Comparison of ENCODE assay signal across 40 cellular contexts in the genomic region with DNA sequence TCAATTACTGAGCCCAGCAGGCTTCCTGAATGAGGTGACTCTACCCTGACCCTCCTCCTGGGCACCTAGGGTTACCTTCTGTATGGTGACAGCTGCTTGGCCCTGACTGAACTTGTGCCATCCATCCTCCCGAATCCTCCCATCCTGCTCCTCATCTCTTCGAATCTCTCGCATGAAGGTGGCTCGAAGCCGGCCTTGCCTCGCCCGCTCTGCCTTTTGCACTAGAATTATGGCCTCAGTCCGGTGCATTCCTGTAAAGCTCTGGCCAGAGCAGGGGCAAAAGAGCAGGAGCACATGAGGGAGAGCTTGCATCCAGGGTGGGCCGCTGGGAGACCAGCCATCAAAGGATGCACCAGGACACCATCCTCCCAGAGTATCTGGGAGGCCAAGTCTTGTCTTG. TPM values are rescaled to one million over a fixed set of nuclear protein-coding genes. Genes with fewer than 3 reads are reported as not detected.
"Had no signal": no experiment of that assay in that cellular context is flagged by ENCODE, and none has a peak within 500 bp of the region (broad histone marks: within the 10 kb centered on the region; RNA-seq: fewer than 3 reads in every experiment).

No MANE protein-coding gene starts in this region.

- H3K9me3 Mint-ChIP-seq: activated CD4-positive, alpha-beta memory T cell treated with anti-CD3 and anti-CD28 coated beads, Interleukin-2, amount 10 ng/mL, durations not matched to agents 7 days and 5 days; activated CD4-positive, alpha-beta T cell treated with anti-CD3 and anti-CD28 coated beads, Interleukin-2, amount 10 ng/mL, durations not matched to agents 7 days and 5 days; activated naive CD4-positive, alpha-beta T cell treated with anti-CD3 and anti-CD28 coated beads, Interleukin-2, amount 10 ng/mL, durations not matched to agents 7 days and 5 days; activated naive CD4-positive, alpha-beta T cell treated with anti-CD3 and anti-CD28 coated beads, Interleukin-2, amount 50 U/mL, for 24 hours; activated naive CD8-positive, alpha-beta T cell treated with anti-CD3 and anti-CD28 coated beads, Interleukin-2, amount 10 ng/mL, durations not matched to agents 7 days and 5 days; activated naive CD8-positive, alpha-beta T cell treated with anti-CD3 and anti-CD28 coated beads, Interleukin-2, amount 50 U/mL, for 24 hours; activated T-cell treated with anti-CD3 and anti-CD28 coated beads, Interleukin-2, amount 50 U/mL, for 24 hours; activated T-helper 2 cell treated with anti-CD3 and anti-CD28 coated beads, Interferon-gamma antibody, Interleukin-2, Interleukin-4, amounts not matched to agents 10 μg/mL and 5 μg/mL and 100 μg/mL, durations not matched to agents 14 hours and 24 hours and 36 hours; brain; T-helper 1 cell treated with Interleukin-12 subunit alpha and Interleukin-12 subunit beta and Interleukin-4 antibody, amounts not matched to agents 30 μg/mL and 1 μg/mL, for 36 hours; T-helper 2 cell treated with Interferon-gamma antibody and Interleukin-4, amounts not matched to agents 5 μg/mL and 100 μg/mL, for 36 hours; WTC11 had no signal

- H3K27ac ChIP-seq: ascending aorta, cardiac muscle cell, WERI-Rb-1 had no signal

- H3K27me3 ChIP-seq: ascending aorta, cardiac muscle cell had no signal

- H3K4me3 ChIP-seq: ascending aorta, cardiac muscle cell had no signal

- H3K36me3 ChIP-seq: ascending aorta, cardiac muscle cell, WERI-Rb-1 had no signal

- H3K27ac Mint-ChIP-seq: activated CD4-positive, alpha-beta memory T cell treated with anti-CD3 and anti-CD28 coated beads, Interleukin-2, amount 10 ng/mL, durations not matched to agents 7 days and 5 days; activated CD4-positive, alpha-beta T cell treated with anti-CD3 and anti-CD28 coated beads for 36 hours; activated CD4-positive, alpha-beta T cell treated with anti-CD3 and anti-CD28 coated beads, Interleukin-2, amount 10 ng/mL, durations not matched to agents 7 days and 5 days; activated CD8-positive, alpha-beta memory T cell treated with anti-CD3 and anti-CD28 coated beads, Interleukin-2, amount 10 ng/mL, durations not matched to agents 7 days and 5 days; activated CD8-positive, alpha-beta T cell treated with anti-CD3 and anti-CD28 coated beads, Interleukin-2, amount 10 ng/mL, durations not matched to agents 7 days and 5 days; activated naive CD4-positive, alpha-beta T cell treated with anti-CD3 and anti-CD28 coated beads, Interleukin-2, amount 10 ng/mL, durations not matched to agents 7 days and 5 days; activated naive CD4-positive, alpha-beta T cell treated with anti-CD3 and anti-CD28 coated beads, Interleukin-2, amount 50 U/mL, for 24 hours; activated naive CD8-positive, alpha-beta T cell; activated naive CD8-positive, alpha-beta T cell treated with anti-CD3 and anti-CD28 coated beads, Interleukin-2, amount 10 ng/mL, durations not matched to agents 7 days and 5 days; activated naive CD8-positive, alpha-beta T cell treated with anti-CD3 and anti-CD28 coated beads, Interleukin-2, amount 50 U/mL, for 24 hours; activated T-cell treated with anti-CD3 and anti-CD28 coated beads, Interleukin-2, amount 50 U/mL, for 24 hours; activated T-helper 2 cell treated with anti-CD3 and anti-CD28 coated beads, Interferon-gamma antibody, Interleukin-2, Interleukin-4, amounts not matched to agents 10 μg/mL and 5 μg/mL and 100 μg/mL, durations not matched to agents 14 hours and 24 hours and 36 hours; brain; T-helper 1 cell treated with Interleukin-12 subunit alpha and Interleukin-12 subunit beta and Interleukin-4 antibody, amounts not matched to agents 30 μg/mL and 1 μg/mL, for 36 hours; T-helper 2 cell treated with Interferon-gamma antibody and Interleukin-4, amounts not matched to agents 5 μg/mL and 100 μg/mL, for 36 hours; WTC11 had no signal

- FAIRE-seq: bronchial epithelial cell, TTC549 had no signal

- ATAC-seq: activated CD4-positive, alpha-beta T cell treated with anti-CD3 and anti-CD28 coated beads for 36 hours; activated CD4-positive, CD25-positive, alpha-beta regulatory T cell treated with anti-CD3 and anti-CD28 coated beads, Interleukin-2, amount 50 U/mL, for 24 hours; activated CD8-positive, alpha-beta memory T cell treated with anti-CD3 and anti-CD28 coated beads, Interleukin-2, amount 10 ng/mL, durations not matched to agents 7 days and 5 days; activated CD8-positive, alpha-beta T cell treated with anti-CD3 and anti-CD28 coated beads, Interleukin-2, amount 10 ng/mL, durations not matched to agents 7 days and 5 days; activated naive CD8-positive, alpha-beta T cell treated with anti-CD3 and anti-CD28 coated beads, Interleukin-2, amount 50 U/mL, for 24 hours; WTC11 had no signal

- H3K4me3 Mint-ChIP-seq: activated CD4-positive, alpha-beta memory T cell treated with anti-CD3 and anti-CD28 coated beads, Interleukin-2, amount 10 ng/mL, durations not matched to agents 7 days and 5 days; activated CD4-positive, alpha-beta T cell treated with anti-CD3 and anti-CD28 coated beads for 36 hours; activated CD4-positive, alpha-beta T cell treated with anti-CD3 and anti-CD28 coated beads, Interleukin-2, amount 10 ng/mL, durations not matched to agents 7 days and 5 days; activated CD8-positive, alpha-beta memory T cell treated with anti-CD3 and anti-CD28 coated beads, Interleukin-2, amount 10 ng/mL, durations not matched to agents 7 days and 5 days; activated CD8-positive, alpha-beta T cell treated with anti-CD3 and anti-CD28 coated beads, Interleukin-2, amount 10 ng/mL, durations not matched to agents 7 days and 5 days; activated naive CD4-positive, alpha-beta T cell treated with anti-CD3 and anti-CD28 coated beads, Interleukin-2, amount 10 ng/mL, durations not matched to agents 7 days and 5 days; activated naive CD4-positive, alpha-beta T cell treated with anti-CD3 and anti-CD28 coated beads, Interleukin-2, amount 50 U/mL, for 24 hours; activated naive CD8-positive, alpha-beta T cell; activated naive CD8-positive, alpha-beta T cell treated with anti-CD3 and anti-CD28 coated beads, Interleukin-2, amount 10 ng/mL, durations not matched to agents 7 days and 5 days; activated naive CD8-positive, alpha-beta T cell treated with anti-CD3 and anti-CD28 coated beads, Interleukin-2, amount 50 U/mL, for 24 hours; activated T-cell treated with anti-CD3 and anti-CD28 coated beads, Interleukin-2, amount 50 U/mL, for 24 hours; brain; T-helper 1 cell treated with Interleukin-12 subunit alpha and Interleukin-12 subunit beta and Interleukin-4 antibody, amounts not matched to agents 30 μg/mL and 1 μg/mL, for 36 hours; T-helper 2 cell treated with Interferon-gamma antibody and Interleukin-4, amounts not matched to agents 5 μg/mL and 100 μg/mL, for 36 hours; WTC11 had no signal

- H3K9me3 ChIP-seq: ascending aorta had no signal

- H3K27me3 Mint-ChIP-seq: activated naive CD4-positive, alpha-beta T cell treated with anti-CD3 and anti-CD28 coated beads, Interleukin-2, amount 50 U/mL, for 24 hours; activated naive CD8-positive, alpha-beta T cell had no signal

- DNase-seq: activated CD4-positive, alpha-beta memory T cell treated with anti-CD3 and anti-CD28 coated beads, Interleukin-2, amount 10 ng/mL, durations not matched to agents 7 days and 5 days; activated CD4-positive, alpha-beta T cell treated with anti-CD3 and anti-CD28 coated beads for 1 hour; activated CD4-positive, alpha-beta T cell treated with anti-CD3 and anti-CD28 coated beads for 36 hours; activated CD4-positive, alpha-beta T cell treated with anti-CD3 and anti-CD28 coated beads for 48 hours; activated CD4-positive, alpha-beta T cell treated with anti-CD3 and anti-CD28 coated beads, Interleukin-2, amount 10 ng/mL, durations not matched to agents 7 days and 5 days; activated CD4-positive, alpha-beta T cell treated with anti-CD3 and anti-CD28 coated beads, Interleukin-2, amount 50 U/mL, for 48 hours; activated CD4-positive, CD25-positive, alpha-beta regulatory T cell; activated CD8-positive, alpha-beta memory T cell treated with anti-CD3 and anti-CD28 coated beads for 24 hours; activated CD8-positive, alpha-beta memory T cell treated with anti-CD3 and anti-CD28 coated beads, Interleukin-2, amount 10 ng/mL, durations not matched to agents 7 days and 5 days; activated CD8-positive, alpha-beta memory T cell treated with anti-CD3 and anti-CD28 coated beads, Interleukin-2, amount 50 U/mL, for 48 hours; activated CD8-positive, alpha-beta T cell treated with anti-CD3 and anti-CD28 coated beads, Interleukin-2, amount 10 ng/mL, durations not matched to agents 7 days and 5 days; activated effector memory CD4-positive, alpha-beta T cell treated with Interleukin-2 at 50 U/mL for 16 hours; activated gamma-delta T cell; activated naive CD4-positive, alpha-beta T cell treated with anti-CD3 and anti-CD28 coated beads, Interleukin-2, amount 10 ng/mL, durations not matched to agents 7 days and 5 days; activated naive CD4-positive, alpha-beta T cell treated with Interleukin-2 at 50 U/mL for 16 hours; activated naive CD8-positive, alpha-beta T cell treated with anti-CD3 and anti-CD28 coated beads, Interleukin-2, amount 10 ng/mL, durations not matched to agents 7 days and 5 days; activated naive CD8-positive, alpha-beta T cell treated with anti-CD3 and anti-CD28 coated beads, Interleukin-2, amount 50 U/mL, for 24 hours; activated T-cell treated with anti-CD3 and anti-CD28 coated beads, Interleukin-2, amount 50 U/mL, for 24 hours; activated T-cell treated with anti-CD3 and anti-CD28 coated beads, Interleukin-2, amount 50 U/mL, for 48 hours; amygdala; anterior cingulate cortex; central memory CD4-positive, alpha-beta T cell; T-helper 1 cell; T-helper 2 cell; T-helper 9 cell; WERI-Rb-1 had no signal

- H3K36me3 Mint-ChIP-seq: activated CD8-positive, alpha-beta memory T cell treated with anti-CD3 and anti-CD28 coated beads, Interleukin-2, amount 10 ng/mL, durations not matched to agents 7 days and 5 days; activated naive CD4-positive, alpha-beta T cell treated with anti-CD3 and anti-CD28 coated beads, Interleukin-2, amount 10 ng/mL, durations not matched to agents 7 days and 5 days; activated naive CD4-positive, alpha-beta T cell treated with anti-CD3 and anti-CD28 coated beads, Interleukin-2, amount 50 U/mL, for 24 hours; activated naive CD8-positive, alpha-beta T cell; activated naive CD8-positive, alpha-beta T cell treated with anti-CD3 and anti-CD28 coated beads, Interleukin-2, amount 10 ng/mL, durations not matched to agents 7 days and 5 days; brain; WTC11 had no signal

- H3K4me1 ChIP-seq: ascending aorta had no signal

RNA-seq across cellular contexts. Expression of gene H2BK1, which starts 7.5 kb away (rescaled TPM):
- total RNA-seq: activated CD4-positive, alpha-beta memory T cell treated with anti-CD3 and anti-CD28 coated beads, Interleukin-2, amount 10 ng/mL, durations not matched to agents 7 days and 5 days; activated CD4-positive, alpha-beta T cell treated with anti-CD3 and anti-CD28 coated beads for 36 hours; activated CD4-positive, alpha-beta T cell treated with anti-CD3 and anti-CD28 coated beads, Interleukin-2, amount 10 ng/mL, durations not matched to agents 7 days and 5 days; activated CD8-positive, alpha-beta memory T cell treated with anti-CD3 and anti-CD28 coated beads, Interleukin-2, amount 10 ng/mL, durations not matched to agents 7 days and 5 days; activated T-helper 2 cell treated with anti-CD3 and anti-CD28 coated beads, Interferon-gamma antibody, Interleukin-2, Interleukin-4, amounts not matched to agents 10 μg/mL and 5 μg/mL and 100 μg/mL, durations not matched to agents 14 hours and 24 hours and 36 hours; ascending aorta; bronchial epithelial cell; cardiac muscle cell; cerebellum had no signal
- polyA plus RNA-seq: adipose tissue, cardiac muscle cell had no signal

RNA-seq across cellular contexts. Expression of gene ASB10, which starts 15.8 kb away (rescaled TPM):
- total RNA-seq: activated CD4-positive, alpha-beta memory T cell treated with anti-CD3 and anti-CD28 coated beads, Interleukin-2, amount 10 ng/mL, durations not matched to agents 7 days and 5 days; activated CD4-positive, alpha-beta T cell treated with anti-CD3 and anti-CD28 coated beads for 36 hours; activated CD4-positive, alpha-beta T cell treated with anti-CD3 and anti-CD28 coated beads, Interleukin-2, amount 10 ng/mL, durations not matched to agents 7 days and 5 days; activated CD8-positive, alpha-beta memory T cell treated with anti-CD3 and anti-CD28 coated beads, Interleukin-2, amount 10 ng/mL, durations not matched to agents 7 days and 5 days; activated CD8-positive, alpha-beta T cell treated with anti-CD3 and anti-CD28 coated beads, Interleukin-2, amount 10 ng/mL, durations not matched to agents 7 days and 5 days; activated naive CD8-positive, alpha-beta T cell treated with anti-CD3 and anti-CD28 coated beads, Interleukin-2, amount 10 ng/mL, durations not matched to agents 7 days and 5 days; activated T-helper 2 cell treated with anti-CD3 and anti-CD28 coated beads, Interferon-gamma antibody, Interleukin-2, Interleukin-4, amounts not matched to agents 10 μg/mL and 5 μg/mL and 100 μg/mL, durations not matched to agents 14 hours and 24 hours and 36 hours; ascending aorta; bronchial epithelial cell; cerebellum; WTC11 had no signal
- polyA plus RNA-seq: adipose tissue, cardiac muscle cell had no signal

RNA-seq across cellular contexts. Expression of gene GBX1, which starts 35.3 kb away (rescaled TPM):
- total RNA-seq: activated CD4-positive, alpha-beta memory T cell treated with anti-CD3 and anti-CD28 coated beads, Interleukin-2, amount 10 ng/mL, durations not matched to agents 7 days and 5 days; activated CD4-positive, alpha-beta T cell treated with anti-CD3 and anti-CD28 coated beads, Interleukin-2, amount 10 ng/mL, durations not matched to agents 7 days and 5 days; activated CD8-positive, alpha-beta memory T cell treated with anti-CD3 and anti-CD28 coated beads, Interleukin-2, amount 10 ng/mL, durations not matched to agents 7 days and 5 days; activated CD8-positive, alpha-beta T cell treated with anti-CD3 and anti-CD28 coated beads, Interleukin-2, amount 10 ng/mL, durations not matched to agents 7 days and 5 days; activated naive CD8-positive, alpha-beta T cell treated with anti-CD3 and anti-CD28 coated beads, Interleukin-2, amount 10 ng/mL, durations not matched to agents 7 days and 5 days; activated T-helper 2 cell treated with anti-CD3 and anti-CD28 coated beads, Interferon-gamma antibody, Interleukin-2, Interleukin-4, amounts not matched to agents 10 μg/mL and 5 μg/mL and 100 μg/mL, durations not matched to agents 14 hours and 24 hours and 36 hours; ascending aorta; bronchial epithelial cell; cerebellum; WTC11 had no signal
- polyA plus RNA-seq: adipose tissue had no signal
